8 cellular contexts compared by ENCODE assay signal in the genomic region with DNA sequence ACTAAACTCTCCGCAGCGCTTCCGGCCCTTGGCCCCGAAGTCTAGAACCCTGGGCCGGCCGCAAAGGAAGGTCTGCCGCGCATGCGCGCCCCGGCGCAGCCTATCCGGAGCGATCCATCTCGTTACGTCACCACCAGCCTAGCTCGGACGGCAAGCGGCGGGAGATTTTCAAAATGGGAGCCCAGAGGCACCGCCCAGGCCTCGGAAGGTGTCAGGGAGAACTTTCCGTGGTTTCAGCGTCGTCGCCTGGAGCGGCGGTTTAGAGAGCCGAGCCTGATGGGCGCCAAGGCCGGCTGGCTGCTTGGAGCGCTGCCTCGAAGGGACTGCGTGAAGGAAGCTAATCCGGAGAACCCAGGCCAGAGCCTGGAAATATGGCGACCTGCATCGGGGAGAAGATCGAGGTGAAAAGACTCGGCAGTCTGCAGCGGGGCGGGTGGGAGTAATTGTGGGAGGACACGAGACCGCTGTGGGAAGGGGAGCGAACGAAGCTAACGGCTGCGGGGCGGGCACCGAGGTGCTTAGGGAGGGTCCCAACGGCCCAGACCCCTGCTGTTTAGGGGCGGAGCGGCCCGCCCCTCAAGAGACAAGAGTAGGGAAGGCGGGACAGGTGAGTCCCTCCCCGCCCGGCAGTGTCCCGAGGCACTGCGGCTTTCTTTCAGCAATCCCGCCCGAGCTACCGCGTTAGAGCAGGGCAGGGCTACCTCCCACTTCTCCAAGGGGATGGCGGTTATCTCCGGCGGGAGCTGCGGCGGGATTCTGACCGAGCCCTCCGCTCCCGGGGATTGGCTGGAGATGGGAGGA. TPM values are rescaled to one million over a fixed set of nuclear protein-coding genes. Genes with fewer than 3 reads are reported as not detected.
DNase-seq lines count a peak whose midpoint lies in the region; ATAC-seq, FAIRE-seq and TF ChIP-seq lines count a peak whose summit lies in the region.

PLK4 (plus strand) TSS at position 130 of the 801 bp plus-strand sequence; CDS start at position 372, 242 bp downstream.

- no peak for TF ChIP-seq CTCF in H1 (IDR thresholded peaks at IDR 0.05; ENCODE audit: control extremely low read depth in 1 of 3, insufficient read depth in 1 of 3, low read depth in 1 of 3, low read length in 3 of 3)

- H3K4me3 ChIP-seq in H1 (ENCODE audit: extremely low read depth in 1 of 4, insufficient read depth in 2 of 4, low read depth in 3 of 4, low read length in 4 of 4) = peak within 1 kb of the TSS; percentile 92 to 96 (median 94)

- H3K23me2 ChIP-seq in H1 (ENCODE audit: low read depth, low read length) = peaks cover 6% of the 10 kb centered on the region

- peak; percentile 92 for ATAC-seq in GM21390 (IDR thresholded peaks at IDR 0.05; ENCODE audit: unreplicated experiment)

- TF ChIP-seq EP300 in H1 (IDR thresholded peaks at IDR 0.05; ENCODE audit: borderline replicate concordance in 1 of 2, low read depth in 2 of 2, low read length in 2 of 2) = no peak

- CTCF ChIA-PET in H1 (lab: Charles Lee; ENCODE audit: partially characterized antibody) = interaction anchor here (1.1 to 1.6 kb wide), 3 partner anchors 23 to 179 kb away, joined by 3 to 5 read pairs (median 3); no protein-coding TSS in a partner anchor

- no peaks in the 10 kb centered on the region; the same call in 1 of the 2 replicates for H3K79me1 ChIP-seq in H1 (ENCODE audit: low read depth, low read length)

- no peaks in the 10 kb centered on the region for H3K27me3 ChIP-seq in H1 (replicated peaks in 1 of 4; ENCODE audit: control insufficient read depth in 3 of 4, extremely low read depth in 1 of 4, insufficient read depth in 3 of 4, low read length in 3 of 4)

- 0 out of 2 replicates have a peak within 1 kb of the TSS, but pooled peaks have one; percentile 82 for H2AK5ac ChIP-seq in H1 (ENCODE audit: low read depth, low read length)

- no peaks in the 10 kb centered on the region; a peak in 1 of 7 replicates for H3K4me1 ChIP-seq in H1 (replicated peaks in 1 of 4; ENCODE audit: control insufficient read depth in 3 of 4, insufficient read depth in 4 of 4, low read length in 3 of 4)

- peak within 1 kb of the TSS; percentile 100 for H3K4ac ChIP-seq in H1 (replicated peaks; ENCODE audit: insufficient read length, low read depth, low read length)

- H2BK120ac ChIP-seq in H1 (replicated peaks; ENCODE audit: low read depth, low read length) = peak within 1 kb of the TSS; percentile 96

- no peaks in the 10 kb centered on the region for H4K20me1 ChIP-seq in H1 (replicated peaks in 1 of 2; ENCODE audit: control insufficient read depth in 1 of 2, insufficient read depth in 2 of 2, low read length in 2 of 2)

- H4K91ac ChIP-seq in H1 (replicated peaks; ENCODE audit: insufficient read length, low read length) = peak within 1 kb of the TSS; percentile 100

- peaks cover 0 to 18% of the 10 kb centered on the region in 2 experiments; a peak in 2 of 4 replicates for H3K79me2 ChIP-seq in H1 (ENCODE audit: control insufficient read depth in 1 of 2, insufficient read depth in 2 of 2, low read length in 2 of 2)

- H2BK15ac ChIP-seq in H1 (ENCODE audit: low read length) = no peak within 1 kb of the TSS

- no peak for TF ChIP-seq RAD21 in H1 (IDR thresholded peaks at IDR 0.05 in 1 of 2, conservative IDR thresholded peaks at IDR 0.05 in 1 of 2; ENCODE audit: low read depth in 2 of 2, low read length in 2 of 2)

- H3K56ac ChIP-seq in H1 (replicated peaks; ENCODE audit: insufficient read length, low read depth, low read length) = peak within 1 kb of the TSS; percentile 100

- peak within 1 kb of the TSS; percentile 100 for H3K18ac ChIP-seq in H1 (ENCODE audit: extremely low read depth, low read length)

- H3K27ac ChIP-seq in H1 (ENCODE audit: low read depth, low read length) = peak within 1 kb of the TSS; percentile 100

- no peak within 1 kb of the TSS for H2BK20ac ChIP-seq in H1 (ENCODE audit: low read length)

- WGBS in H1 (ENCODE audit: extremely low coverage in 1 of 2, insufficient coverage in 1 of 2, insufficient read length in 1 of 2, insufficient replicate concordance in 2 of 2, low coverage in 1 of 2, low lambda C conversion rate in 2 of 2, missing lambda C conversion rate in 1 of 2), 2 experiments = 2% methylated on average over 60 of the region's 70 CpGs; no CpG with 5 or more reads in 1 of the 2 experiments

- H2AFZ ChIP-seq in H1 (ENCODE audit: low read length) = peak within 1 kb of the TSS; percentile 87

- H3K9me3 ChIP-seq in H1 (ENCODE audit: insufficient read depth in 2 of 2, low read depth in 1 of 2, low read length in 1 of 2) = no peaks in the 10 kb centered on the region

- H3K4me2 ChIP-seq in H1 (ENCODE audit: insufficient read depth in 1 of 2, low read depth in 2 of 2, low read length in 2 of 2) = peak within 1 kb of the TSS; percentile 56 to 73

- peaks cover 5 to 32% (median 14%) of the 10 kb centered on the region in 4 experiments for H3K36me3 ChIP-seq in H1 (ENCODE audit: control insufficient read depth in 2 of 4, insufficient read depth in 4 of 4, low read length in 3 of 4)

- peak within 1 kb of the TSS; percentile 99 for H4K5ac ChIP-seq in H1 (ENCODE audit: insufficient read length, low read depth, low read length)

- in situ Hi-C loops in Caki2 (cut with HindIII; ENCODE audit: low pct_unique_long_range_greater_than_20kb, low sequenced_read_pairs) = no loop called here

- H4K8ac ChIP-seq in H1 (ENCODE audit: extremely low read depth, insufficient read depth, low read length) = peak within 1 kb of the TSS; percentile 100; the same call in 1 of the 2 replicates

- FAIRE-seq in H1 (lab: Jason Lieb, UNC) = peak; percentile 55

- no peak within 1 kb of the TSS for H3K23ac ChIP-seq in H1 (ENCODE audit: insufficient read length)

- H3K9ac ChIP-seq in H1 (replicated peaks in 1 of 4; ENCODE audit: extremely low read depth in 1 of 4, low read depth in 3 of 4, low read length in 3 of 4) = peak within 1 kb of the TSS; percentile 90 to 100 (median 100)

- TF ChIP-seq POLR2A in H1 (IDR thresholded peaks at IDR 0.05; ENCODE audit: control extremely low read depth in 1 of 2, low read depth in 2 of 2, low read length in 2 of 2) = peak; percentile 92 to 95

- DNase-seq in Caki2 (ENCODE audit: low read depth) (peak; percentile 96), HUDEP-2 (lab: John Stamatoyannopoulos, UW; ENCODE audit: unreplicated experiment in 76 of 76) (peak; percentile 29 to 98 (median 93)), NOMO-1 treated with dmso at 0.1 percent for 144 hours (lab: John Stamatoyannopoulos, UW; ENCODE audit: unreplicated experiment) (peak; percentile 96), H1 (ENCODE audit: low read depth in 1 of 2, low spot score in 2 of 2) (peak; percentile 96), medulla oblongata (ENCODE audit: extremely low spot score) (peak; percentile 96)
- peak; percentile 88 to 90 for DNase-seq in activated CD8-positive, alpha-beta memory T cell treated with anti-CD3 and anti-CD28 coated beads for 4 hours (ENCODE audit: low read depth in 2 of 2)
- peak; percentile 89 to 94 (median 92) for DNase-seq in stimulated activated CD4-positive, alpha-beta T cell treated with anti-CD3 and anti-CD28 coated beads, TNF-alpha, amount 100 ng/mL, for 48 hours (ENCODE audit: low read depth in 3 of 3)

- POLR2A ChIA-PET in H1 (lab: Charles Lee; ENCODE audit: partially characterized antibody) = interaction anchor here (0.5 to 2.1 kb wide), 42 partner anchors 9 to 407 kb away, joined by 3 to 17 read pairs (median 4); partner anchors contain the start of genes ABHD18, HSPA4L, INTU and LARP1B

- peak within 1 kb of the TSS; percentile 97 for H2BK12ac ChIP-seq in H1 (ENCODE audit: low read depth, low read length)

- peak within 1 kb of the TSS; percentile 89 for H3K14ac ChIP-seq in H1 (ENCODE audit: insufficient read length)

- H2BK5ac ChIP-seq in H1 (ENCODE audit: low read depth, low read length) = peak within 1 kb of the TSS; percentile 99

TF ChIP-seq in H1, 55 proteins besides CTCF, POLR2A, EP300 and RAD21 (continues in another document):
- TF ChIP-seq CBX5 (IDR thresholded peaks at IDR 0.05; ENCODE audit: low read depth, low read length) = no peak
- TF ChIP-seq EZH2 (IDR thresholded peaks at IDR 0.05; ENCODE audit: low read depth, low read length, severe bottlenecking) = no peak
- peak; percentile 88 for TF ChIP-seq TAF1 (IDR thresholded peaks at IDR 0.05; ENCODE audit: low read depth, low read length)
- TF ChIP-seq CEBPB (IDR thresholded peaks at IDR 0.05; ENCODE audit: low read depth, low read length) = peak; percentile 53
- peak; percentile 56 for TF ChIP-seq BRCA1 (IDR thresholded peaks at IDR 0.05; ENCODE audit: low read depth, low read length)
- TF ChIP-seq TAF7 (optimal IDR thresholded peaks at IDR 0.05; ENCODE audit: borderline replicate concordance, low read depth, low read length) = peak; percentile 90
- no peak for TF ChIP-seq RFX5 (IDR thresholded peaks at IDR 0.05; ENCODE audit: borderline replicate concordance, low read depth, low read length)
- TF ChIP-seq SUZ12 (IDR thresholded peaks at IDR 0.05; ENCODE audit: low read length) = no peak
- TF ChIP-seq MAFK (IDR thresholded peaks at IDR 0.05; ENCODE audit: low read depth, low read length) = no peak
- no peak for TF ChIP-seq HDAC6 (IDR thresholded peaks at IDR 0.05; ENCODE audit: low read depth, low read length)
- TF ChIP-seq POU5F1 (IDR thresholded peaks at IDR 0.05; ENCODE audit: low read depth, low read length) = no peak
- TF ChIP-seq NRF1 (IDR thresholded peaks at IDR 0.05; ENCODE audit: low read depth, low read length) = peak; percentile 96
- no peak for TF ChIP-seq RNF2 (IDR thresholded peaks at IDR 0.05; ENCODE audit: borderline replicate concordance, low read depth, low read length, missing control alignments, poor library complexity, severe bottlenecking)
- TF ChIP-seq, protein P1, sequence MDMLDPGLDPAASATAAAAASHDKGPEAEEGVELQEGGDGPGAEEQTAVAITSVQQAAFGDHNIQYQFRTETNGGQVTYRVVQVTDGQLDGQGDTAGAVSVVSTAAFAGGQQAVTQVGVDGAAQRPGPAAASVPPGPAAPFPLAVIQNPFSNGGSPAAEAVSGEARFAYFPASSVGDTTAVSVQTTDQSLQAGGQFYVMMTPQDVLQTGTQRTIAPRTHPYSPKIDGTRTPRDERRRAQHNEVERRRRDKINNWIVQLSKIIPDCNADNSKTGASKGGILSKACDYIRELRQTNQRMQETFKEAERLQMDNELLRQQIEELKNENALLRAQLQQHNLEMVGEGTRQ (IDR thresholded peaks at IDR 0.05; ENCODE audit: low read length) = no peak

RNA-seq across cellular contexts. Expression of gene PLK4, which starts in this region (rescaled TPM):
- total RNA-seq in Caki2 (2014; rRNA removed; shearing (Covaris generic); ENCODE audit: low replicate concordance) = 11.5 and 13.5 TPM in 2 replicates
- total RNA-seq in H1 (2021; fragmentation: NEBNext Ultra II Directional; extraction: Animal tissue kit (Norgen Biotek cat#: 25700)) = 35.2 and 38.7 TPM in 2 replicates
- 12.5 and 23.3 TPM in 2 replicates for polyA plus RNA-seq in H1 (2011; rRNA removed)
- polyA plus RNA-seq in H1 (2011; cell fraction: cytosol; rRNA removed) = 23.4 TPM
- polyA plus RNA-seq in H1 (2011; cell fraction: nucleus; rRNA removed) = 23.4 TPM
- 22.0 to 39.8 TPM (median 30.2 TPM) in 4 replicates for polyA plus RNA-seq in H1 (2012, experiment 1 of 2)
- 1.9 TPM for polyA plus RNA-seq in H1 (2012, experiment 2 of 2)
- 26.2 TPM for polyA plus RNA-seq in H1 (2013, experiment 1 of 2)
- 23.8 TPM for polyA plus RNA-seq in H1 (2013, experiment 2 of 2)
- 26.1 and 34.4 TPM in 2 replicates for polyA minus RNA-seq in H1 (2011; rRNA and poly(A)+ RNA removed)
- polyA minus RNA-seq in H1 (2011; cell fraction: cytosol; rRNA and poly(A)+ RNA removed) = 16.1 TPM
- 39.3 TPM for polyA minus RNA-seq in H1 (2011; cell fraction: nucleus; rRNA and poly(A)+ RNA removed)

Comparison
In these comparisons a context has a peak if more than half of its experiments do, and no peak if none do; other contexts are left out.
1. Peak in every context shown above with its lines: DNase-seq, ATAC-seq, H3K4me3 ChIP-seq and H3K27ac ChIP-seq.